ENCODE assay signal across 8 cellular contexts in the genomic region with DNA sequence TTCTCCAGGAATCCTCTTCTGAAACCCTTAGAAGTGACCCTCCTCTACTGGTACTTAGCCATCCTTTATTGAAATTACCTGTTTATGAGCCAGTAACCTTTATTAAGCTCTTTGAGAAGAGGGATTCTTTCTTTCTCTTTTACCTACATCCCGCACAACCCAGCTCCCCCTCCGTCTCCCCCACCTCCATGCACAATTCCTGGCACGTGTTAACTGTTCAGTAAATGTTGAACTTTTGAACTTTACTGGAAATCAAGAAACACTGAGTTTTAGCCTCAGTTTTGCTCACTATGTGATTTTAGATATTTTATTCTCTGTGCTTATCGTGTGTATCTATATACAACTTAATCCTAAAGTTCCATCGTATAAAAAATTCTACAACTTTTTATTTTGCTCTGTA. TPM values are rescaled to one million over a fixed set of nuclear protein-coding genes. Genes with fewer than 3 reads are reported as not detected.
DNase-seq lines count a peak whose midpoint lies in the region; ATAC-seq and TF ChIP-seq lines count a peak whose summit lies in the region.
"Had no signal": no experiment of that assay in that cellular context is flagged by ENCODE, and none has a peak within 500 bp of the region (broad histone marks: within the 10 kb centered on the region; RNA-seq: fewer than 3 reads in every experiment).

No MANE protein-coding gene starts in this region.

- H3K4me3 ChIP-seq in RWPE2 (ENCODE audit: severe bottlenecking) (peak overlapping the region; percentile 54), fibroblast of pulmonary artery (replicated peaks; ENCODE audit: low read depth, low read length) (peak overlapping the region; percentile 98), skeletal muscle tissue (ENCODE audit: low read length in 3 of 3) (peak overlapping the region; percentile 37 to 97 (median 97))

- H3K4me1 ChIP-seq in RWPE2 (ENCODE audit: insufficient read depth, poor library complexity, severe bottlenecking) (peaks cover 13% of the 10 kb centered on the region), skeletal muscle tissue (ENCODE audit: control insufficient read depth in 3 of 3, insufficient read depth in 3 of 3, low read length in 3 of 3) (peaks cover 8 to 25% (median 19%) of the 10 kb centered on the region in 3 donors)

- H3K36me3 ChIP-seq in RWPE2 (ENCODE audit: low read depth) (peaks cover 18% of the 10 kb centered on the region), skeletal muscle tissue (ENCODE audit: control insufficient read depth in 3 of 3, insufficient read depth in 3 of 3, low read length in 3 of 3) (peaks cover 0 to 4% (median 3%) of the 10 kb centered on the region in 3 donors)

- TF ChIP-seq CTCF in RWPE2 (IDR thresholded peaks at IDR 0.05; ENCODE audit: poor library complexity, severe bottlenecking) (no peak), fibroblast of pulmonary artery (IDR thresholded peaks at IDR 0.05; ENCODE audit: low read length, missing control alignments) (no peak)

- peak overlapping the region; percentile 89 for H3K27ac ChIP-seq in RWPE2 (ENCODE audit: poor library complexity, severe bottlenecking)
- H3K27ac ChIP-seq in skeletal muscle tissue (ENCODE audit: low read depth, low read length): peak overlapping the region; percentile 26

- no peaks in the 10 kb centered on the region for H3K9me3 ChIP-seq in RWPE2 (ENCODE audit: severe bottlenecking)
- no peaks in the 10 kb centered on the region for H3K9me3 ChIP-seq in skeletal muscle tissue (ENCODE audit: control insufficient read depth in 3 of 3, low read length in 3 of 3)

- H3K27me3 ChIP-seq in RWPE2 (ENCODE audit: insufficient read depth, poor library complexity, severe bottlenecking): no peaks in the 10 kb centered on the region
- H3K27me3 ChIP-seq in skeletal muscle tissue (ENCODE audit: control insufficient read depth in 3 of 3, insufficient read depth in 3 of 3, low read length in 3 of 3): no peaks in the 10 kb centered on the region

- ATAC-seq in RWPE2 (ENCODE audit: low read depth) (no peak), HG03159 (IDR thresholded peaks at IDR 0.05; ENCODE audit: unreplicated experiment) (no peak)

- peak; percentile 5 for DNase-seq in H4 (ENCODE audit: low spot score)
- DNase-seq in RWPE2 (ENCODE audit: low spot score): no peak
- DNase-seq in fibroblast of pulmonary artery (ENCODE audit: low read depth): peak; percentile 30
- DNase-seq in hippocampal formation (lab: John Stamatoyannopoulos, UW): no peak
- DNase-seq in NCI-H1694 treated with DMSO at 0.1 percent for 48 hours (lab: John Stamatoyannopoulos, UW): no peak
- DNase-seq: central memory CD4-positive, alpha-beta T cell had no signal

- H3K9ac ChIP-seq in skeletal muscle tissue (ENCODE audit: low read depth in 1 of 3, low read length in 3 of 3): peak overlapping the region; percentile 5 to 99 (median 47)

RNA-seq across cellular contexts. Expression of a gene that starts 1.8 kb away (rescaled TPM):
- total RNA-seq in H4 (2014; rRNA removed; shearing (Covaris generic)): 31.7 and 36.6 TPM in 2 replicates
- 16.7 TPM for total RNA-seq in skeletal muscle tissue

RNA-seq across cellular contexts. Expression of a gene that starts 2.1 kb away (rescaled TPM):
- 2.3 and 3.3 TPM in 2 replicates for total RNA-seq in H4 (2014; rRNA removed; shearing (Covaris generic))
- total RNA-seq in skeletal muscle tissue: 1.6 TPM

Comparison
In these comparisons a context has a peak if more than half of its experiments do, and no peak if none do; other contexts are left out.
1. DNase-seq: peak in H4 (single experiment) and fibroblast of pulmonary artery (single experiment); none in RWPE2 (single experiment), hippocampal formation (0 of 2) and NCI-H1694 treated with DMSO at 0.1 percent for 48 hours (single experiment).
2. Peak in every context shown above with its lines, with median percentiles within 50 percentile points of each other: H3K4me3 ChIP-seq.